ENCODE assay signal across 8 cellular contexts in genomic region chr3:142448424-142448823, GRCh38. TPM values are rescaled to one million over a fixed set of nuclear protein-coding genes. Genes with fewer than 3 reads are reported as not detected.
DNase-seq lines count a peak whose midpoint lies in the region; ATAC-seq and TF ChIP-seq lines count a peak whose summit lies in the region.

No MANE protein-coding gene starts in this region.

- H4K20me1 ChIP-seq in PC-9 (ENCODE audit: insufficient read depth): no peaks in the 10 kb centered on the region

- intact Hi-C loops in PC-9 (cut with micrococcal nuclease; ENCODE audit: unreplicated experiment) (loop anchor here (1.0 to 10.0 kb wide), 4 partner anchors 8 to 554 kb away; partner anchors contain the start of genes ATR and U2SURP), esophagus squamous epithelium (cut with DNase I) (no loop called here), prostate gland (cut with DNase I) (loop anchor here (2.0 kb wide), 1 partner anchor 130 kb away; the partner anchor contains the start of gene ATR)

- TF ChIP-seq CTCF in PC-9 (conservative IDR thresholded peaks at IDR 0.05): no peak
- TF ChIP-seq CTCF in esophagus squamous epithelium (IDR thresholded peaks at IDR 0.05): no peak
- no peak for TF ChIP-seq CTCF in prostate gland (IDR thresholded peaks at IDR 0.05)

- H3K27ac ChIP-seq in PC-9 (peak overlapping the region; percentile 69), esophagus squamous epithelium (peak overlapping the region; percentile 98 to 99 (median 98)), prostate gland (peak overlapping the region; percentile 96 to 98)

- POLR2A ChIA-PET in PC-9 (lab: Charles Lee; ENCODE audit: unreplicated experiment): no interaction called here

- CTCF ChIA-PET in PC-9 (lab: Charles Lee): no interaction called here

- no peaks in the 10 kb centered on the region for H3K9me2 ChIP-seq in PC-9 (ENCODE audit: insufficient read depth)

- H3K4me3 ChIP-seq in PC-9: peak overlapping the region; percentile 80
- peak overlapping the region; percentile 87 to 95 (median 90) for H3K4me3 ChIP-seq in esophagus squamous epithelium
- peak overlapping the region; percentile 85 to 93 for H3K4me3 ChIP-seq in prostate gland

- peaks cover 20% of the 10 kb centered on the region for H3K4me1 ChIP-seq in PC-9 (replicated peaks; ENCODE audit: insufficient read depth)
- peaks cover 8 to 42% (median 14%) of the 10 kb centered on the region in 3 donors for H3K4me1 ChIP-seq in esophagus squamous epithelium
- peaks cover 6% of the 10 kb centered on the region for H3K4me1 ChIP-seq in prostate gland (replicated peaks)

- H3F3A ChIP-seq in PC-9 (ENCODE audit: insufficient read depth, low read depth): peaks cover 28% of the 10 kb centered on the region

- H3K36me3 ChIP-seq in PC-9 (ENCODE audit: low read depth) (peaks cover 10% of the 10 kb centered on the region; the same call in 1 of the 2 replicates), esophagus squamous epithelium (peaks cover 0 to 32% (median 0%) of the 10 kb centered on the region in 3 donors), prostate gland (no peaks in the 10 kb centered on the region)

- H3K4me2 ChIP-seq in PC-9: peak overlapping the region; percentile 84

- H3K27me3 ChIP-seq in PC-9 (ENCODE audit: insufficient read depth, low read depth) (no peaks in the 10 kb centered on the region), esophagus squamous epithelium (no peaks in the 10 kb centered on the region), prostate gland (replicated peaks; ENCODE audit: insufficient read depth) (no peaks in the 10 kb centered on the region)

- BruUV-seq in PC-9 (replicated peaks; lab: Mats Ljungman, UMichigan): TSS peak; percentile 84

- no peak for ATAC-seq in HG03460 (IDR thresholded peaks at IDR 0.05; ENCODE audit: unreplicated experiment)
- ATAC-seq in HG02798 (IDR thresholded peaks at IDR 0.05; ENCODE audit: poor library complexity, unreplicated experiment): no peak

- DNase-seq in DMS53 treated with DMSO at 0.1 percent for 48 hours (lab: John Stamatoyannopoulos, UW; ENCODE audit: unreplicated experiment) (peak; percentile 12), PC-9 (no peak), esophagus squamous epithelium (lab: John Stamatoyannopoulos, UW) (no peak), prostate gland (ENCODE audit: low spot score) (no peak), DMS114 treated with DMSO at 0.1 percent for 48 hours (lab: John Stamatoyannopoulos, UW; ENCODE audit: unreplicated experiment) (no peak), NCI-H1436 (lab: John Stamatoyannopoulos, UW) (no peak)

- no peaks in the 10 kb centered on the region for H3K9me3 ChIP-seq in PC-9 (ENCODE audit: insufficient read depth, low read depth)
- no peaks in the 10 kb centered on the region for H3K9me3 ChIP-seq in esophagus squamous epithelium
- no peaks in the 10 kb centered on the region for H3K9me3 ChIP-seq in prostate gland

- WGBS in esophagus squamous epithelium, 2 donors: 21 to 25% methylated on average over 10 of the region's 10 CpGs
- 19% methylated on average over 10 of the region's 10 CpGs for WGBS in prostate gland

- TF ChIP-seq POLR2A in esophagus squamous epithelium (IDR thresholded peaks at IDR 0.05) (no peak), prostate gland (IDR thresholded peaks at IDR 0.05) (no peak)

- peaks cover 43% of the 10 kb centered on the region for H3K79me2 ChIP-seq in PC-9 (ENCODE audit: low read depth)

- peak overlapping the region; percentile 87 for H2AFZ ChIP-seq in PC-9

RNA-seq across cellular contexts. Expression of gene XRN1, which starts 0.6 kb away (rescaled TPM):
- total RNA-seq in PC-9 (2021) (45.3 and 47.0 TPM in 2 replicates), esophagus squamous epithelium (10 to 100 TPM; 15.5 to 37.6 (median 23.1) TPM), prostate gland (10 to 100 TPM; 32.1 to 33.3 TPM)
